In the genomic region with DNA sequence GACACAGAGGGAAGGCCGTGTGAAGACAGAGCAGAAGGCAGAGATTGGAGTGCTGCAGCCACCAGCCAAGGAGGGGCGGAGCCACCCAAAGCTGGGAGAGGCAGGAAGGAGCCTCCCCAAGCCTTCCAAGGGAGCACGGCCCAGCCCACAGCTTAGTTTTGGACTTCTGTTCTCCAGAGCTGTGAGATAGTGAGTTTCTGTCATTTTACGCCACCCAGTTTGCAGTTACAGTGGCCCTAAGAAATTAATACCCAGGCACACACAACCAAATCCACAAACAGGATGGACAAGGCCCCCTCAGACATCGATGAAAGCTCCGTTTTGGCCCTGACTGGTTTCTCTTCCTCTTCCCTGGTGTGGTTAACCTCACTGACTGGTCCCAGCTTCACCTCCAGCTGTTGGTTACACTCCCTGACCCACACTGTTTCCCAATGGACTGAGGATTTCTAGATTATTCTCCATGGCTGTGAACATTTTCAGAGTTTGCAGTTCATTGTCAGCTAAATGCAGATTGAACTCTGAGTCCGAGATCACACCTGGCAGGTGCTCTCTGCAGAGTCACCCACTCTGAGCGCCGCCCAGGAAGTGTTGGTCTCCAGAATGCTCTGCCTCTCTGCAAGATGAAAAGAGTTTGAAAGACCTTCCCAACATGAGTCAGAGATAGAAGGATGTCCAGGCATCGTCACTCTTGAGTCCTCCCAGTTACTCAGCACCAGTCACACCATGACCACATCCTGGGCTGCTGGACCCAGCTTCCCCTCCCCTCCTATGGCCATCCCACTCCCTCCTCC, we compare ENCODE assay signal across 9 cellular contexts.
DNase-seq lines count a peak whose midpoint lies in the region; ATAC-seq, FAIRE-seq and TF ChIP-seq lines count a peak whose summit lies in the region.
"Had no signal": no experiment of that assay in that cellular context is flagged by ENCODE, and none has a peak within 500 bp of the region (broad histone marks: within the 10 kb centered on the region; RNA-seq: fewer than 3 reads in every experiment).

No MANE protein-coding gene starts in this region.

- no peaks in the 10 kb centered on the region for H3K36me3 Mint-ChIP-seq in natural killer cell treated with Interleukin-12 subunit alpha and Interleukin-12 subunit beta and Interleukin-15 and Interleukin-18, amount 100 ng/mL, for 72 hours
- H3K36me3 Mint-ChIP-seq in natural killer cell: no peaks in the 10 kb centered on the region
- H3K36me3 Mint-ChIP-seq in activated CD8-positive, alpha-beta T cell treated with anti-CD3 and anti-CD28 coated beads, Interleukin-2, amount 10 ng/mL, durations not matched to agents 7 days and 5 days (ENCODE audit: low read depth): no peaks in the 10 kb centered on the region

- peak overlapping the region; percentile 38 for H3K27ac ChIP-seq in left ventricle myocardium inferior (replicated peaks)
- H3K27ac ChIP-seq in transverse colon: no peak overlapping the region

- H3K36me3 ChIP-seq in left ventricle myocardium inferior: no peaks in the 10 kb centered on the region
- H3K36me3 ChIP-seq in transverse colon: no peaks in the 10 kb centered on the region

- H3K27me3 ChIP-seq in left ventricle myocardium inferior (ENCODE audit: low read depth) (peaks cover 35% of the 10 kb centered on the region), transverse colon (no peaks in the 10 kb centered on the region)

- H3K4me3 Mint-ChIP-seq in natural killer cell treated with Interleukin-12 subunit alpha and Interleukin-12 subunit beta and Interleukin-15 and Interleukin-18, amount 100 ng/mL, for 72 hours: no peak overlapping the region
- no peak overlapping the region for H3K4me3 Mint-ChIP-seq in natural killer cell
- H3K4me3 Mint-ChIP-seq in activated CD8-positive, alpha-beta T cell treated with anti-CD3 and anti-CD28 coated beads, Interleukin-2, amount 10 ng/mL, durations not matched to agents 7 days and 5 days: no peak overlapping the region

- CTCF ChIA-PET in activated CD8-positive, alpha-beta T cell treated with anti-CD3 and anti-CD28 coated beads, Interleukin-2, amount 10 ng/mL, durations not matched to agents 7 days and 5 days (lab: Charles Lee): interaction anchor here (1.5 kb wide), 1 partner anchor 20 kb away, joined by 4 read pairs; no protein-coding TSS in a partner anchor

- POLR2A ChIA-PET in activated CD8-positive, alpha-beta T cell treated with anti-CD3 and anti-CD28 coated beads, Interleukin-2, amount 10 ng/mL, durations not matched to agents 7 days and 5 days (lab: Charles Lee): no interaction called here

- no peaks in the 10 kb centered on the region for H3K4me1 ChIP-seq in left ventricle myocardium inferior
- H3K4me1 ChIP-seq in transverse colon: no peaks in the 10 kb centered on the region

- TF ChIP-seq CTCF in natural killer cell (IDR thresholded peaks at IDR 0.05): no peak
- no peak for TF ChIP-seq CTCF in left ventricle myocardium inferior (IDR thresholded peaks at IDR 0.05; ENCODE audit: borderline replicate concordance)
- TF ChIP-seq CTCF in transverse colon (IDR thresholded peaks at IDR 0.05): no peak
- no peak for TF ChIP-seq CTCF in D721Med (IDR thresholded peaks at IDR 0.05; ENCODE audit: insufficient read depth, missing control alignments)

- in situ Hi-C loops in transverse colon (cut with MboI; ENCODE audit: low pct_ligation_motif_present in 1 of 4, low pct_unique_long_range_greater_than_20kb in 1 of 4, low sequenced_read_pairs in 3 of 4): loop anchor here in 1 of 4 donors (25.0 kb wide), 1 partner anchor 586 kb away; no protein-coding TSS in a partner anchor

- DNase-seq in natural killer cell treated with Interleukin-12 subunit alpha and Interleukin-12 subunit beta and Interleukin-15 and Interleukin-18, amount 100 ng/mL, for 72 hours (ENCODE audit: low spot score): no peak
- no peak for DNase-seq in natural killer cell
- DNase-seq in activated CD8-positive, alpha-beta T cell treated with anti-CD3 and anti-CD28 coated beads, Interleukin-2, amount 10 ng/mL, durations not matched to agents 7 days and 5 days: peak; percentile 18
- peak; percentile 62 for DNase-seq in left ventricle myocardium inferior
- no peak for DNase-seq in transverse colon
- DNase-seq in D721Med (ENCODE audit: insufficient read length, low spot score): no peak
- no peak for DNase-seq in cerebellar cortex (ENCODE audit: low spot score)
- DNase-seq: COR-L47 had no signal

- peaks cover 3 to 17% of the 10 kb centered on the region in 2 donors for H3K27me3 Mint-ChIP-seq in natural killer cell treated with Interleukin-12 subunit alpha and Interleukin-12 subunit beta and Interleukin-15 and Interleukin-18, amount 100 ng/mL, for 72 hours
- peaks cover 6 to 8% of the 10 kb centered on the region in 2 donors for H3K27me3 Mint-ChIP-seq in natural killer cell (ENCODE audit: low read depth in 2 of 2)
- peaks cover 4% of the 10 kb centered on the region for H3K27me3 Mint-ChIP-seq in activated CD8-positive, alpha-beta T cell treated with anti-CD3 and anti-CD28 coated beads, Interleukin-2, amount 10 ng/mL, durations not matched to agents 7 days and 5 days (ENCODE audit: low read depth)

- FAIRE-seq in D721Med (lab: Jason Lieb, UNC): no peak

- 54% methylated on average over 10 of the region's 10 CpGs; no CpG with 5 or more reads in 1 of the 2 donors for WGBS in transverse colon (ENCODE audit: low coverage in 1 of 2), 2 donors

- intact Hi-C loops in natural killer cell (cut with micrococcal nuclease) (no loop called here), left ventricle myocardium inferior (cut with micrococcal nuclease) (no loop called here), transverse colon (cut with DNase I; ENCODE audit: low total_unique reads) (loop anchor here (10.0 kb wide), 2 partner anchors 163 to 583 kb away; no protein-coding TSS in a partner anchor)

- H3K4me3 ChIP-seq in left ventricle myocardium inferior (no peak overlapping the region), transverse colon (no peak overlapping the region)

- peak; percentile 44 to 54 for ATAC-seq in natural killer cell treated with Interleukin-12 subunit alpha and Interleukin-12 subunit beta and Interleukin-15 and Interleukin-18, amount 100 ng/mL, for 72 hours
- ATAC-seq in natural killer cell (no peak), GM18858 (IDR thresholded peaks at IDR 0.05; ENCODE audit: unreplicated experiment) (no peak)
- ATAC-seq in activated CD8-positive, alpha-beta T cell treated with anti-CD3 and anti-CD28 coated beads, Interleukin-2, amount 10 ng/mL, durations not matched to agents 7 days and 5 days: peak; percentile 36

- peaks cover 8 to 10% of the 10 kb centered on the region in 2 donors for H3K4me1 Mint-ChIP-seq in natural killer cell treated with Interleukin-12 subunit alpha and Interleukin-12 subunit beta and Interleukin-15 and Interleukin-18, amount 100 ng/mL, for 72 hours (ENCODE audit: low read depth in 2 of 2)
- H3K4me1 Mint-ChIP-seq in natural killer cell: peaks cover 0 to 14% of the 10 kb centered on the region in 2 donors
- peaks cover 14% of the 10 kb centered on the region for H3K4me1 Mint-ChIP-seq in activated CD8-positive, alpha-beta T cell treated with anti-CD3 and anti-CD28 coated beads, Interleukin-2, amount 10 ng/mL, durations not matched to agents 7 days and 5 days (ENCODE audit: low read depth)

- H3K9me3 Mint-ChIP-seq in natural killer cell treated with Interleukin-12 subunit alpha and Interleukin-12 subunit beta and Interleukin-15 and Interleukin-18, amount 100 ng/mL, for 72 hours: no peaks in the 10 kb centered on the region
- no peaks in the 10 kb centered on the region for H3K9me3 Mint-ChIP-seq in natural killer cell
- H3K9me3 Mint-ChIP-seq in activated CD8-positive, alpha-beta T cell treated with anti-CD3 and anti-CD28 coated beads, Interleukin-2, amount 10 ng/mL, durations not matched to agents 7 days and 5 days (ENCODE audit: insufficient read depth): no peaks in the 10 kb centered on the region

- no peak for TF ChIP-seq EP300 in transverse colon (IDR thresholded peaks at IDR 0.05; ENCODE audit: low read depth)

- peak overlapping the region in 1 of 2 donors; percentile 16 for H3K27ac Mint-ChIP-seq in natural killer cell treated with Interleukin-12 subunit alpha and Interleukin-12 subunit beta and Interleukin-15 and Interleukin-18, amount 100 ng/mL, for 72 hours
- no peak overlapping the region for H3K27ac Mint-ChIP-seq in natural killer cell
- peak overlapping the region; percentile 36 for H3K27ac Mint-ChIP-seq in activated CD8-positive, alpha-beta T cell treated with anti-CD3 and anti-CD28 coated beads, Interleukin-2, amount 10 ng/mL, durations not matched to agents 7 days and 5 days

- H3K9me3 ChIP-seq in left ventricle myocardium inferior (replicated peaks): no peaks in the 10 kb centered on the region
- no peaks in the 10 kb centered on the region for H3K9me3 ChIP-seq in transverse colon

- no peak for TF ChIP-seq POLR2A in transverse colon (IDR thresholded peaks at IDR 0.05)

Comparison
In these comparisons a context has a peak if more than half of its experiments do, and no peak if none do; other contexts are left out.
1. ATAC-seq: peak in natural killer cell treated with Interleukin-12 subunit alpha and Interleukin-12 subunit beta and Interleukin-15 and Interleukin-18, amount 100 ng/mL, for 72 hours (2 of 2) and activated CD8-positive, alpha-beta T cell treated with anti-CD3 and anti-CD28 coated beads, Interleukin-2, amount 10 ng/mL, durations not matched to agents 7 days and 5 days (single experiment); none in natural killer cell (0 of 3) and GM18858 (single experiment).
2. DNase-seq: peak in activated CD8-positive, alpha-beta T cell treated with anti-CD3 and anti-CD28 coated beads, Interleukin-2, amount 10 ng/mL, durations not matched to agents 7 days and 5 days (single experiment) and left ventricle myocardium inferior (single experiment); none in natural killer cell treated with Interleukin-12 subunit alpha and Interleukin-12 subunit beta and Interleukin-15 and Interleukin-18, amount 100 ng/mL, for 72 hours (single experiment), natural killer cell (single experiment), transverse colon (single experiment), D721Med (single experiment) and cerebellar cortex (single experiment).